1 cellular context compared by ENCODE assay signal in genomic region chr7:91517408-91517807, GRCh38.
TF ChIP-seq lines count a peak whose summit lies in the region.

No MANE protein-coding gene starts in this region.

TF ChIP-seq in HepG2, 621 proteins besides CTCF, POLR2A, EP300 and RAD21 (continued from another document):
- TF ChIP-seq MNT (IDR thresholded peaks at IDR 0.05), result peak; percentile 48; the same call in 1 of the 2 replicates
